1 cellular context compared by ENCODE assay signal in genomic region chr7:128911441-128912031, GRCh38.
TF ChIP-seq lines count a peak whose summit lies in the region.

No MANE protein-coding gene starts in this region.

TF ChIP-seq in GM23338, 12 proteins besides CTCF, POLR2A, EP300 and RAD21 (continued from another document):
- TF ChIP-seq ZNF462 (CRISPR knock-in tag; IDR thresholded peaks at IDR 0.05) (no peak), POLR2AphosphoS5 (IDR thresholded peaks at IDR 0.05; ENCODE audit: low read depth) (no peak)
- TF ChIP-seq, protein P1, sequence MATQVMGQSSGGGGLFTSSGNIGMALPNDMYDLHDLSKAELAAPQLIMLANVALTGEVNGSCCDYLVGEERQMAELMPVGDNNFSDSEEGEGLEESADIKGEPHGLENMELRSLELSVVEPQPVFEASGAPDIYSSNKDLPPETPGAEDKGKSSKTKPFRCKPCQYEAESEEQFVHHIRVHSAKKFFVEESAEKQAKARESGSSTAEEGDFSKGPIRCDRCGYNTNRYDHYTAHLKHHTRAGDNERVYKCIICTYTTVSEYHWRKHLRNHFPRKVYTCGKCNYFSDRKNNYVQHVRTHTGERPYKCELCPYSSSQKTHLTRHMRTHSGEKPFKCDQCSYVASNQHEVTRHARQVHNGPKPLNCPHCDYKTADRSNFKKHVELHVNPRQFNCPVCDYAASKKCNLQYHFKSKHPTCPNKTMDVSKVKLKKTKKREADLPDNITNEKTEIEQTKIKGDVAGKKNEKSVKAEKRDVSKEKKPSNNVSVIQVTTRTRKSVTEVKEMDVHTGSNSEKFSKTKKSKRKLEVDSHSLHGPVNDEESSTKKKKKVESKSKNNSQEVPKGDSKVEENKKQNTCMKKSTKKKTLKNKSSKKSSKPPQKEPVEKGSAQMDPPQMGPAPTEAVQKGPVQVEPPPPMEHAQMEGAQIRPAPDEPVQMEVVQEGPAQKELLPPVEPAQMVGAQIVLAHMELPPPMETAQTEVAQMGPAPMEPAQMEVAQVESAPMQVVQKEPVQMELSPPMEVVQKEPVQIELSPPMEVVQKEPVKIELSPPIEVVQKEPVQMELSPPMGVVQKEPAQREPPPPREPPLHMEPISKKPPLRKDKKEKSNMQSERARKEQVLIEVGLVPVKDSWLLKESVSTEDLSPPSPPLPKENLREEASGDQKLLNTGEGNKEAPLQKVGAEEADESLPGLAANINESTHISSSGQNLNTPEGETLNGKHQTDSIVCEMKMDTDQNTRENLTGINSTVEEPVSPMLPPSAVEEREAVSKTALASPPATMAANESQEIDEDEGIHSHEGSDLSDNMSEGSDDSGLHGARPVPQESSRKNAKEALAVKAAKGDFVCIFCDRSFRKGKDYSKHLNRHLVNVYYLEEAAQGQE (IDR thresholded peaks at IDR 0.05; ENCODE audit: unreplicated experiment): no peak
